Comparison of ENCODE assay signal across 8 cellular contexts in genomic region chrX:14581081-14581480, GRCh38. TPM values are rescaled to one million over a fixed set of nuclear protein-coding genes. Genes with fewer than 3 reads are reported as not detected.
"Had no signal": no experiment of that assay in that cellular context is flagged by ENCODE, and none has a peak within 500 bp of the region (broad histone marks: within the 10 kb centered on the region; RNA-seq: fewer than 3 reads in every experiment).

No MANE protein-coding gene starts in this region.

- DNase-seq: H9, HCEC 1CT, IMR-90, KG1 had no signal

- H2AFZ ChIP-seq: GM23338 had no signal

- H3K4me2 ChIP-seq: GM23338 had no signal

- ATAC-seq: GM23338, K562 had no signal

- H3K4me3 ChIP-seq: GM23338, K562 had no signal

RNA-seq across cellular contexts. Expression of gene GLRA2, which starts 51.7 kb away (rescaled TPM):
- total RNA-seq: GM23338, H1, H9, HT-29, IMR-90, K562 had no signal
- polyA plus RNA-seq: GM23338, H1, IMR-90, K562 had no signal
